Comparison of ENCODE assay signal across 8 cellular contexts in genomic region chr7:117871778-117872538, GRCh38. TPM values are rescaled to one million over a fixed set of nuclear protein-coding genes. Genes with fewer than 3 reads are reported as not detected.
A peak's percentile ranks its signal among the peaks of the same experiment; 100 is the strongest.
DNase-seq lines count a peak whose midpoint lies in the region; ATAC-seq and TF ChIP-seq lines count a peak whose summit lies in the region.

No MANE protein-coding gene starts in this region.

- TF ChIP-seq CTCF in HCT116 (IDR thresholded peaks at IDR 0.05 in 2 of 3, conservative IDR thresholded peaks at IDR 0.05 in 1 of 3; ENCODE audit: borderline replicate concordance in 1 of 3, insufficient read depth in 1 of 3, low read depth in 2 of 3, low read length in 2 of 3) = no peak
- no peak for TF ChIP-seq CTCF in sigmoid colon (IDR thresholded peaks at IDR 0.05)

- POLR2A ChIA-PET in HCT116 (lab: Charles Lee) = no interaction called here

- WGBS in sigmoid colon, 2 donors = 4 to 5% methylated on average over 18 of the region's 18 CpGs

- no peaks in the 10 kb centered on the region for H3K36me3 ChIP-seq in HCT116 (ENCODE audit: control insufficient read depth in 1 of 2, insufficient read depth in 2 of 2, low read length in 2 of 2)
- no peaks in the 10 kb centered on the region for H3K36me3 ChIP-seq in iPS-15b (ENCODE audit: control insufficient read depth, insufficient read depth, low read length)
- H3K36me3 ChIP-seq in sigmoid colon = no peaks in the 10 kb centered on the region

- CTCF ChIA-PET in HCT116 (lab: Charles Lee) = no interaction called here

- intact Hi-C loops in HCT116 (cut with micrococcal nuclease) = no loop called here
- intact Hi-C loops in sigmoid colon (cut with DNase I) = loop anchor here (5.0 to 10.0 kb wide), 3 partner anchors 47 to 313 kb away; partner anchors contain the start of gene LSM8

- H3K4me3 ChIP-seq in HCT116 (replicated peaks in 1 of 2; ENCODE audit: low read depth in 1 of 2, low read length in 2 of 2) (peak overlapping the region; percentile 81 to 93), iPS-15b (ENCODE audit: low read depth, low read length) (peak overlapping the region; percentile 92), sigmoid colon (peak overlapping the region; percentile 71 to 95 (median 83))

- H3K4me1 ChIP-seq in HCT116 (ENCODE audit: control insufficient read depth in 1 of 2, insufficient read depth in 2 of 2, low read length in 2 of 2) (peaks cover 7 to 29% of the 10 kb centered on the region in 2 experiments), iPS-15b (ENCODE audit: control insufficient read depth, insufficient read depth, low read length) (peaks cover 25% of the 10 kb centered on the region), sigmoid colon (peaks cover 0 to 45% (median 35%) of the 10 kb centered on the region in 4 donors)

- no peaks in the 10 kb centered on the region for H3K9me2 ChIP-seq in HCT116 (ENCODE audit: insufficient read depth)

- no peaks in the 10 kb centered on the region for H3K27me3 ChIP-seq in HCT116 (ENCODE audit: insufficient read depth, low read length)
- H3K27me3 ChIP-seq in iPS-15b (ENCODE audit: control insufficient read depth, insufficient read depth, low read length) = peaks cover 4% of the 10 kb centered on the region
- no peaks in the 10 kb centered on the region for H3K27me3 ChIP-seq in sigmoid colon

- no peaks in the 10 kb centered on the region; the same call in 1 of the 2 replicates for H4K20me1 ChIP-seq in HCT116 (ENCODE audit: insufficient read depth)

- no peak for TF ChIP-seq POLR2A in HCT116 (IDR thresholded peaks at IDR 0.05; ENCODE audit: borderline replicate concordance, extremely low read depth, insufficient read depth, insufficient read length)
- TF ChIP-seq POLR2A in sigmoid colon (IDR thresholded peaks at IDR 0.05) = no peak

- DNase-seq in HCT116 (ENCODE audit: low read depth, low spot score) (no peak), anterior cingulate cortex (lab: John Stamatoyannopoulos, UW) (peak in 52 of 58 donors; percentile 9 to 74 (median 48)), sigmoid colon (peak; percentile 68), NCI-H82 treated with DMSO at 0.1 percent for 48 hours (lab: John Stamatoyannopoulos, UW; ENCODE audit: unreplicated experiment) (no peak)

- TF ChIP-seq EP300 in sigmoid colon (IDR thresholded peaks at IDR 0.05) = no peak

- RAD21 ChIA-PET in HCT116 (lab: Charles Lee; ENCODE audit: low non-redundant PET in 1 of 2, low total read pairs in 2 of 2, uncharacterized antibody in 2 of 2, unreplicated experiment in 2 of 2) = interaction anchor here in 1 of 2 experiments (0.7 kb wide), 1 partner anchor 156 kb away, joined by 4 read pairs; no protein-coding TSS in a partner anchor

- H3K9ac ChIP-seq in HCT116 (ENCODE audit: low read length) (peak overlapping the region; percentile 69), iPS-15b (ENCODE audit: low read depth, low read length) (peak overlapping the region; percentile 79)

- no peaks in the 10 kb centered on the region for H3K9me3 ChIP-seq in HCT116 (ENCODE audit: control insufficient read depth in 1 of 2, insufficient read depth in 1 of 2, low read depth in 1 of 2, low read length in 2 of 2)
- no peaks in the 10 kb centered on the region for H3K9me3 ChIP-seq in iPS-15b (ENCODE audit: control insufficient read depth, insufficient read depth, low read length)
- H3K9me3 ChIP-seq in sigmoid colon = no peaks in the 10 kb centered on the region

- peak overlapping the region; percentile 95 for H3K4me2 ChIP-seq in HCT116 (ENCODE audit: low read length)

- peaks cover 4% of the 10 kb centered on the region; the same call in 1 of the 2 replicates for H3K79me2 ChIP-seq in HCT116 (ENCODE audit: insufficient read depth, low read length)

- H2AFZ ChIP-seq in HCT116 (ENCODE audit: low read depth, low read length, poor library complexity, severe bottlenecking) = peak overlapping the region; percentile 67

- TF ChIP-seq RAD21 in HCT116 (IDR thresholded peaks at IDR 0.05; ENCODE audit: low read depth) = no peak

- BruUV-seq in HCT116 (replicated peaks; lab: Mats Ljungman, UMichigan) = no TSS peak

- H3K27ac ChIP-seq in HCT116 (ENCODE audit: low read depth, low read length) = peak overlapping the region; percentile 58; the same call in 1 of the 2 replicates
- peak overlapping the region; percentile 68 to 87 (median 74) for H3K27ac ChIP-seq in sigmoid colon

- peak; percentile 23 for ATAC-seq in HCT116
- no peak for ATAC-seq in HG03159 (IDR thresholded peaks at IDR 0.05; ENCODE audit: unreplicated experiment)
- no peak for ATAC-seq in HG02610 (IDR thresholded peaks at IDR 0.05; ENCODE audit: unreplicated experiment)
- no peak for ATAC-seq in GM18511 (IDR thresholded peaks at IDR 0.05; ENCODE audit: unreplicated experiment)

TF ChIP-seq in HCT116, 20 proteins besides CTCF, POLR2A, EP300 and RAD21:
- TF ChIP-seq ZNF274 (IDR thresholded peaks at IDR 0.05; ENCODE audit: low read depth, low read length) (no peak), EZH2phosphoT487 (IDR thresholded peaks at IDR 0.05; ENCODE audit: borderline replicate concordance) (no peak), TCF7L2 (IDR thresholded peaks at IDR 0.05; ENCODE audit: borderline replicate concordance, extremely low read depth, insufficient read depth, insufficient read length) (no peak), MAX (IDR thresholded peaks at IDR 0.05) (no peak), REST (IDR thresholded peaks at IDR 0.05; ENCODE audit: low read depth) (no peak), FOSL1 (IDR thresholded peaks at IDR 0.05; ENCODE audit: low read depth) (no peak), CBX3 (IDR thresholded peaks at IDR 0.05; ENCODE audit: low read depth) (no peak), ZBTB33 (IDR thresholded peaks at IDR 0.05; ENCODE audit: extremely low read depth, insufficient replicate concordance, low read length) (no peak), EZH2 (IDR thresholded peaks at IDR 0.05) (no peak), YY1 (IDR thresholded peaks at IDR 0.05; ENCODE audit: extremely low read depth, insufficient replicate concordance, low read depth, low read length) (no peak), CEBPB (IDR thresholded peaks at IDR 0.05; ENCODE audit: low read depth) (no peak), EGR1 (IDR thresholded peaks at IDR 0.05; ENCODE audit: low read depth) (no peak), JUND (IDR thresholded peaks at IDR 0.05) (no peak), ZFX (IDR thresholded peaks at IDR 0.05) (no peak), SRF (IDR thresholded peaks at IDR 0.05; ENCODE audit: low read depth) (no peak), SP1 (IDR thresholded peaks at IDR 0.05; ENCODE audit: low read depth) (no peak), POLR2AphosphoS5 (IDR thresholded peaks at IDR 0.05; ENCODE audit: low read depth, low read length) (no peak), ELF1 (IDR thresholded peaks at IDR 0.05; ENCODE audit: borderline replicate concordance, low read depth) (no peak), SIN3A (IDR thresholded peaks at IDR 0.05; ENCODE audit: low read depth) (no peak), ATF3 (IDR thresholded peaks at IDR 0.05) (no peak)

RNA-seq across cellular contexts. Expression of gene CTTNBP2, which starts 1.3 kb away (rescaled TPM):
- 5.4 TPM for total RNA-seq in HCT116 (2021; ENCODE audit: unreplicated experiment)
- 1.6 and 2.3 TPM in 2 replicates for polyA plus RNA-seq in HCT116 (2012)
- total RNA-seq in sigmoid colon = 10 to 100 TPM in 1 of 4 donors, 1 to 10 TPM in 3; 4.9 to 11.1 (median 7.5) TPM
- polyA plus RNA-seq in sigmoid colon = under 1 TPM; 0.60 to 0.92 (median 0.82) TPM

Comparison
In these comparisons a context has a peak if more than half of its experiments do, and no peak if none do; other contexts are left out.
1. DNase-seq: peak in anterior cingulate cortex (52 of 58) and sigmoid colon (single experiment); none in HCT116 (single experiment) and NCI-H82 treated with DMSO at 0.1 percent for 48 hours (single experiment).
2. Peak in every context shown above with its lines, with median percentiles within 50 percentile points of each other: H3K4me3 ChIP-seq.